In the genomic region with DNA sequence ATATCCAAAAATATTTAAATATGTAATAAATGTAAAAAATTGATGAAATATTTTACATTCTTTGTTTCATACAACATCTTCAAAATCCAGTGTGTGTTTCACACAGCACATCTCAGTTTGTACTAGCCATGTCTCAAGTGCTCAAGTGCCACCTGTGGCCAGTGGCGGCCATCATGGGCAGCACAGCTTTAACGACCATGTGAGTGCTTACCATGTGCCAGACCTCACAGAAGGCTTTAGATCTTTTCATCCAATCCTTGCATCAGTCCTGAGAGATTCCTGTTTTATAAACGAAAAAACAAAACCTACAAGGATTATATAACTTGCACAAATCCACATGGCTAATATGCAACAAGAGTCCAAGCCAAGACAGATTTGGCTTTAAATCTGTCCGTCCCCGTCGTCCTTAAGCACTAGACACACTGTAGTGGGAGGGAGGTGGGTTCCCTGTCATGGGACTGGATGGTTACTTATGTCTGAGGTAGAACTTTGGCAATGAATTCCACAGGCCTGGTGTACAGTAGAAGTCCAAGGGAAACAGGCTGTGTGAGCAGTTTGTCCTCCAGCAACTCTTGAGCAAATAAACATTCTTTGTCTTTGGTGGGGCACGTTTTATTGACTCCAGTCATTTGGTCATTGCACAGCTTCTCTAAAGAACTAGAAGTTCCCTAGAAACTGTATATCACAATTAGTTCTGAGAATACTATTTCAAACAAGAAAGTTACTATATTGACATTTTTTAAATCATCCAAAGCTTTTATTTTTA, we compare ENCODE assay signal across 1 cellular context.
TF ChIP-seq lines count a peak whose summit lies in the region.

No MANE protein-coding gene starts in this region.

TF ChIP-seq in H1, 55 proteins besides CTCF, POLR2A, EP300 and RAD21:
- TF ChIP-seq YY1 (IDR thresholded peaks at IDR 0.05; ENCODE audit: low read depth, low read length) (peak; percentile 35; the same call in 1 of the 2 replicates), KDM1A (IDR thresholded peaks at IDR 0.05; ENCODE audit: borderline replicate concordance, low read length) (no peak)
TF ChIP-seq in H1: peak in this region for 1.
